9 cellular contexts compared by ENCODE assay signal in genomic region chr5:143887302-143887638, GRCh38.
DNase-seq lines count a peak whose midpoint lies in the region; ATAC-seq and TF ChIP-seq lines count a peak whose summit lies in the region.
"Had no signal": no experiment of that assay in that cellular context is flagged by ENCODE, and none has a peak within 500 bp of the region (broad histone marks: within the 10 kb centered on the region; RNA-seq: fewer than 3 reads in every experiment).

No MANE protein-coding gene starts in this region.

- TF ChIP-seq POLR2A in heart left ventricle (IDR thresholded peaks at IDR 0.05) (no peak), thyroid gland (IDR thresholded peaks at IDR 0.05) (no peak)

- DNase-seq in NCI-H2081 (lab: John Stamatoyannopoulos, UW) (peak; percentile 37 to 70), NCI-H2081 treated with DMSO at 0.1 percent for 48 hours (lab: John Stamatoyannopoulos, UW) (no peak), RWPE1 (ENCODE audit: low spot score) (peak; percentile 30), heart left ventricle (peak; percentile 36 to 65 (median 62)), thyroid gland (peak; percentile 97), amniotic stem cell (lab: John Stamatoyannopoulos, UW) (no peak)
- DNase-seq in stimulated activated CD8-positive, alpha-beta memory T cell treated with anti-CD3 and anti-CD28 coated beads, Interleukin-4, amount 100 ng/mL, for 48 hours, result no peak
- DNase-seq in NK-92 treated with Interleukin-12 subunit alpha and Interleukin-12 subunit beta, amount 100 ng/mL, for 24 hours (lab: John Stamatoyannopoulos, UW), result no peak

- H3K4me3 ChIP-seq in heart left ventricle (no peak overlapping the region), thyroid gland (replicated peaks in 1 of 3) (no peak overlapping the region)
- H3K4me3 ChIP-seq: A549 had no signal

- CTCF ChIA-PET in RWPE1 (lab: Yijun Ruan, JAX), result interaction anchor here (0.8 kb wide), 1 partner anchor 47 kb away, joined by 4 read pairs; no protein-coding TSS in a partner anchor

- H3K27ac ChIP-seq in RWPE1 (no peak overlapping the region), heart left ventricle (peak overlapping the region in 7 of 12 donors; percentile 4 to 64 (median 46)), thyroid gland (peak overlapping the region; percentile 59 to 89 (median 85))

- ATAC-seq in heart left ventricle, result peak; percentile 10 to 63 (median 50)
- ATAC-seq: A549 had no signal

- intact Hi-C loops in heart left ventricle (cut with DNase I), result no loop called here
- intact Hi-C loops in thyroid gland (cut with DNase I), result no loop called here

- TF ChIP-seq CTCF in RWPE1 (conservative IDR thresholded peaks at IDR 0.05; ENCODE audit: low read depth), result no peak
- TF ChIP-seq CTCF in heart left ventricle (IDR thresholded peaks at IDR 0.05), result no peak
- TF ChIP-seq CTCF in thyroid gland (IDR thresholded peaks at IDR 0.05), result no peak

- H3K27me3 ChIP-seq in heart left ventricle, result no peaks in the 10 kb centered on the region
- H3K27me3 ChIP-seq in thyroid gland, result no peaks in the 10 kb centered on the region

- H3K9me3 ChIP-seq in heart left ventricle, result no peaks in the 10 kb centered on the region
- H3K9me3 ChIP-seq in thyroid gland, result no peaks in the 10 kb centered on the region
- H3K9me3 ChIP-seq: A549 had no signal

- H3K4me1 ChIP-seq in heart left ventricle (peaks cover 0 to 34% (median 18%) of the 10 kb centered on the region in 12 donors), thyroid gland (peaks cover 66 to 71% of the 10 kb centered on the region in 2 donors)

- POLR2A ChIA-PET in RWPE1 (lab: Yijun Ruan, JAX; ENCODE audit: low non-redundant PET), result no interaction called here

- H3K36me3 ChIP-seq in heart left ventricle (no peaks in the 10 kb centered on the region), thyroid gland (no peaks in the 10 kb centered on the region)

- 20 to 35% (median 30%) methylated on average over 2 of the region's 2 CpGs for WGBS in heart left ventricle, 4 donors
- WGBS in thyroid gland, 2 donors, result 9 to 21% methylated on average over 2 of the region's 2 CpGs

Comparison
In these comparisons a context has a peak if more than half of its experiments do, and no peak if none do; other contexts are left out.
1. DNase-seq: peak in NCI-H2081 (2 of 2), RWPE1 (single experiment), heart left ventricle (5 of 5) and thyroid gland (2 of 2); none in NCI-H2081 treated with DMSO at 0.1 percent for 48 hours (single experiment), stimulated activated CD8-positive, alpha-beta memory T cell treated with anti-CD3 and anti-CD28 coated beads, Interleukin-4, amount 100 ng/mL, for 48 hours (single experiment), amniotic stem cell (single experiment) and NK-92 treated with Interleukin-12 subunit alpha and Interleukin-12 subunit beta, amount 100 ng/mL, for 24 hours (single experiment).